1 cellular context compared by ENCODE assay signal in the genomic region with DNA sequence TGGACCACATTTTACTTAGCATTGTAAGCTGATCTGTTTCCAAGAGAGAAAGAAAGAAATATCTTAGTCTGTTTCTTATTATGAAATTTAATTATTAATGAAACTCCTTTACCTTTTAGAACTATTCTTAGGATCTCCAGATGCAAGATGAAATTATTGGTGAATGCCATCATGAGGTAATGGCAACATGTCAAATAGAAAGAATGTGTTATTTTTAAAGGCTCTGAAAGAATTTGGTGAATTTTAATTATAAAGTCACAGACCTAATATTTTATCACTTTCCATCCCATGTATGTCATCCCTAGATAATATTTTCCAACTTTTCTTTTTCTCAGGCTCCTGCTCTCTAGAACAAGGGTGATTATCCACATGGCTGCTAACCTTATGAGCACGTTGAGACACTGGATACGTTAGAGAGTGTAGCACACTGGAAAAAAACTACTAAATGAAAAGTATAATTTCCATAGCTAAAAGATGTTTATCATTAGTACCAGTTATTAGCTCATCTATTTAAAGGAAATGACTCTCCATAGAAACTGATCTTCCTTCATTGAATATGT.
TF ChIP-seq lines count a peak whose summit lies in the region.

No MANE protein-coding gene starts in this region.

TF ChIP-seq in IMR-90, 13 proteins besides CTCF, POLR2A, EP300 and RAD21:
- TF ChIP-seq MAFK (IDR thresholded peaks at IDR 0.05; ENCODE audit: low read depth, low read length) (no peak), MAZ (IDR thresholded peaks at IDR 0.05; ENCODE audit: borderline replicate concordance, low read depth, low read length) (no peak), CHD1 (IDR thresholded peaks at IDR 0.05; ENCODE audit: low read depth, low read length) (no peak), RFX5 (IDR thresholded peaks at IDR 0.05; ENCODE audit: low read depth, low read length) (no peak)
